8 cellular contexts compared by ENCODE assay signal in the genomic region with DNA sequence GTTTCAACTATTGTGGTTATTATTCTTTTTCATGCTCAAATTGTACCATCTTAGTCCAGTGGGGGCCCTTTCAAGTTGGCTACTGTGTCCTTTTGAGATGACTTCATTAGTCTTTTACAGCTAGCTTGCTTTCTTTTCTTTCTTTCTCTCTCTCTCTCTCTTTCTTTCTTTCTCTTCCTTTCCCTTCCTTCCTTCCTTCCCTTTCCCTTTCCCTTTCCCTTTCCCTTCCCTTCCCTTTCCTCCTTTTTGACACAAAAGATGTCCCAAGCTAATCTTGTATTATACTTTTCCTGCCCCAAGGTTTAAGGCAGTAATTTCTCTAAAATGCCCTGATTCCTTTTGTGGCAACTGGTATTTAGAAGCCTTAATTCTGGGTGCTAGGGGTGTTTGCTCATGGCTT.
"Had no signal": no experiment of that assay in that cellular context is flagged by ENCODE, and none has a peak within 500 bp of the region (broad histone marks: within the 10 kb centered on the region; RNA-seq: fewer than 3 reads in every experiment).

No MANE protein-coding gene starts in this region.

- H3K27ac ChIP-seq: HL-60, KMS-11 had no signal

- H3K27ac Mint-ChIP-seq: IgD-negative memory B cell had no signal

- H3K9ac ChIP-seq: KMS-11 had no signal

- FAIRE-seq: HepG2, HTR-8/SVneo had no signal

- ATAC-seq: HepG2 had no signal

- H3K4me1 Mint-ChIP-seq: IgD-negative memory B cell had no signal

- DNase-seq: IMR-90, KBM-7, KG1 had no signal

- H3K4me2 ChIP-seq: KMS-11 had no signal

- H3K4me3 Mint-ChIP-seq: IgD-negative memory B cell had no signal
